Comparison of ENCODE assay signal across 9 cellular contexts in genomic region chr3:177427096-177427495, GRCh38.
DNase-seq lines count a peak whose midpoint lies in the region; ATAC-seq, FAIRE-seq and TF ChIP-seq lines count a peak whose summit lies in the region.
"Had no signal": no experiment of that assay in that cellular context is flagged by ENCODE, and none has a peak within 500 bp of the region (broad histone marks: within the 10 kb centered on the region; RNA-seq: fewer than 3 reads in every experiment).

No MANE protein-coding gene starts in this region.

- TF ChIP-seq CTCF in pancreas (IDR thresholded peaks at IDR 0.05), result no peak

- no peaks in the 10 kb centered on the region for H3K27me3 ChIP-seq in pancreas

- DNase-seq in OCI-M1 (lab: John Stamatoyannopoulos, UW), result peak; percentile 15
- DNase-seq in germinal center (ENCODE audit: low spot score), result peak; percentile 43
- no peak for DNase-seq in G401 (ENCODE audit: low spot score)
- DNase-seq in DMS153 (lab: John Stamatoyannopoulos, UW), result no peak
- DNase-seq in pancreas, result no peak
- DNase-seq in HUDEP-2 (lab: John Stamatoyannopoulos, UW; ENCODE audit: unreplicated experiment in 76 of 76), result no peak

- WGBS in pancreas, 2 donors, result 79 to 82% methylated on average over 7 of the region's 7 CpGs

- intact Hi-C loops in pancreas (cut with DNase I), result no loop called here

- in situ Hi-C loops in G401 (cut with HindIII; ENCODE audit: low sequenced_read_pairs), result no loop called here

- ATAC-seq in GM18520 (IDR thresholded peaks at IDR 0.05; ENCODE audit: unreplicated experiment) (peak; percentile 99), HG02852 (IDR thresholded peaks at IDR 0.05; ENCODE audit: unreplicated experiment) (peak; percentile 99), pancreas (no peak)

- H3K27ac ChIP-seq in pancreas, result no peak overlapping the region
- H3K27ac ChIP-seq: HL-60 had no signal

- FAIRE-seq in pancreas (lab: Jason Lieb, UNC), result no peak

- no peaks in the 10 kb centered on the region for H3K36me3 ChIP-seq in pancreas

- H3K9me3 ChIP-seq in pancreas, result no peaks in the 10 kb centered on the region

- no peak overlapping the region for H3K4me3 ChIP-seq in pancreas

- peaks cover 5 to 8% (median 5%) of the 10 kb centered on the region in 3 donors for H3K4me1 ChIP-seq in pancreas

Comparison
In these comparisons a context has a peak if more than half of its experiments do, and no peak if none do; other contexts are left out.
1. ATAC-seq: peak in GM18520 (single experiment) and HG02852 (single experiment); none in pancreas (0 of 4).
2. DNase-seq: peak in OCI-M1 (single experiment) and germinal center (single experiment); none in G401 (single experiment), DMS153 (single experiment), pancreas (0 of 6) and HUDEP-2 (0 of 76).